10 cellular contexts compared by ENCODE assay signal in the genomic region with DNA sequence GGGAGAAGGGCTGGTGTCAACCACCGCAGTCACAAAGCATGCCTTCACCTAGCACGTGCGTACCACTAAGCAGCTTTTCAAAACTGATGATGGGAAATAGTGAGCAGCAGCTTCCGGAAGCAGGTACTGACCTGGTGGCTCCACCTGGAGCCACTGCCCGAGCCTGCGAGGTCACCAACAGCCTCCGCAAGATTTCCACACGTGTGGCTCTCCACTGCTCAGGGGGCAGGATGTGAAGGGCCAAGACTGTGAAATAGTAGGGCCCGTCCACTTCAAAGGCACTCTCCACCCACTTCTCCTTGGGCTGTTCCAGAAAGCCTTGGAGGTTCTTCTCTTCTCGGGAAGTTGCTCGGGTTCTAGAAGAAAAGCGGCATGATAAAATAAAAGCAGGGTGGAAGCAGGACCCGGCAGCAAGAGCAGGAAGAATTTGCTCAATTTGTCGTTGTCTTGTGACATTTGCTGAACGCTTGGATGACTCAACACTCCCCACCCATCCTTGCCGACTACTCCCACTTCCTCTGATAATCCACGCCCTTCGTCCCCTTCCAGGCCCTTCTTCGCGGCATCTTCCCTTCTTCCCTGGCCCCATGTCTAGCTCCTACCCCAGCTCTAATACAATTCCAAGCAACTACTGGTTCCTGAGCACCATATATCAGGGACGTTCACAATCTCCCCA.
DNase-seq lines count a peak whose midpoint lies in the region; ATAC-seq and TF ChIP-seq lines count a peak whose summit lies in the region.
"Had no signal": no experiment of that assay in that cellular context is flagged by ENCODE, and none has a peak within 500 bp of the region (broad histone marks: within the 10 kb centered on the region; RNA-seq: fewer than 3 reads in every experiment).

No MANE protein-coding gene starts in this region.

- DNase-seq in A673 (ENCODE audit: low spot score), result peak; percentile 51
- peak; percentile 72 for DNase-seq in LoVo (ENCODE audit: low spot score)
- peak; percentile 58 for DNase-seq in choroid plexus epithelial cell (ENCODE audit: low read depth)
- DNase-seq in medulla oblongata (ENCODE audit: extremely low spot score), result peak; percentile 12
- DNase-seq in OCI-LY7 (ENCODE audit: low spot score), result no peak

- CTCF ChIA-PET in A673 (lab: Charles Lee), result no interaction called here
- CTCF ChIA-PET in OCI-LY7 (lab: Charles Lee; ENCODE audit: unreplicated experiment), result no interaction called here

- intact Hi-C loops in A673 (cut with micrococcal nuclease; ENCODE audit: unreplicated experiment), result no loop called here
- intact Hi-C loops in OCI-LY7 (cut with micrococcal nuclease; ENCODE audit: unreplicated experiment), result no loop called here

- POLR2A ChIA-PET in A673 (lab: Charles Lee; ENCODE audit: low non-redundant PET), result no interaction called here
- POLR2A ChIA-PET in OCI-LY7 (lab: Charles Lee), result interaction anchor here (1.0 kb wide), 1 partner anchor 125 kb away, joined by 3 read pairs; no protein-coding TSS in a partner anchor

- BruUV-seq in A673 (replicated peaks; lab: Mats Ljungman, UMichigan) (no TSS peak), OCI-LY7 (replicated peaks; lab: Mats Ljungman, UMichigan) (no TSS peak)

- H3K79me2 ChIP-seq in OCI-LY7 (ENCODE audit: insufficient read depth, low read depth, low read length), result no peaks in the 10 kb centered on the region

- no peaks in the 10 kb centered on the region for H4K20me1 ChIP-seq in OCI-LY7 (ENCODE audit: insufficient read depth, low read length)
- H4K20me1 ChIP-seq: BLaER1 had no signal

- H3K9me3 ChIP-seq in A673 (ENCODE audit: low read depth, low read length, poor library complexity, severe bottlenecking) (no peaks in the 10 kb centered on the region), OCI-LY7 (ENCODE audit: low read length) (no peaks in the 10 kb centered on the region)
- H3K9me3 ChIP-seq: BLaER1 had no signal

- no peaks in the 10 kb centered on the region for H3K27me3 ChIP-seq in A673 (replicated peaks; ENCODE audit: insufficient read depth, low read depth, low read length, poor library complexity)
- H3K27me3 ChIP-seq: BLaER1 had no signal

- H3K27ac ChIP-seq in A673 (ENCODE audit: low read depth, low read length, poor library complexity, severe bottlenecking) (no peak overlapping the region), OCI-LY7 (ENCODE audit: low read depth, low read length, poor library complexity, severe bottlenecking) (no peak overlapping the region)
- H3K27ac ChIP-seq: BLaER1 had no signal

- H3K4me2 ChIP-seq in OCI-LY7 (ENCODE audit: low read length), result no peak overlapping the region
- H3K4me2 ChIP-seq: BLaER1 had no signal

- peaks cover 93% of the 10 kb centered on the region for H3K36me3 ChIP-seq in A673 (ENCODE audit: insufficient read depth, low read length, poor library complexity, severe bottlenecking)
- peaks cover 95% of the 10 kb centered on the region for H3K36me3 ChIP-seq in OCI-LY7 (ENCODE audit: insufficient read depth, low read length)

- no peaks in the 10 kb centered on the region for H3K9me2 ChIP-seq in OCI-LY7 (ENCODE audit: insufficient read depth, low read length)

- no peak overlapping the region for H3K4me3 ChIP-seq in A673 (ENCODE audit: low read depth, low read length, poor library complexity, severe bottlenecking)
- H3K4me3 ChIP-seq in choroid plexus epithelial cell (ENCODE audit: low read depth, low read length), result no peak overlapping the region
- no peak overlapping the region for H3K4me3 ChIP-seq in OCI-LY7 (ENCODE audit: low read depth, low read length, poor library complexity, severe bottlenecking)
- H3K4me3 ChIP-seq: BLaER1 had no signal

- H3K4me1 ChIP-seq in A673 (ENCODE audit: insufficient read depth, low read length, poor library complexity, severe bottlenecking) (no peaks in the 10 kb centered on the region), OCI-LY7 (ENCODE audit: insufficient read depth, low read length, poor library complexity, severe bottlenecking) (no peaks in the 10 kb centered on the region)

- ATAC-seq in HG02588 (IDR thresholded peaks at IDR 0.05; ENCODE audit: unreplicated experiment) (no peak), GM21367 (IDR thresholded peaks at IDR 0.05; ENCODE audit: unreplicated experiment) (no peak), HG03565 (IDR thresholded peaks at IDR 0.05; ENCODE audit: unreplicated experiment) (no peak)
- ATAC-seq: naive thymus-derived CD8-positive, alpha-beta T cell had no signal

- no peak overlapping the region for H2AFZ ChIP-seq in OCI-LY7 (ENCODE audit: low read length)

- no peak for TF ChIP-seq CTCF in A673 (conservative IDR thresholded peaks at IDR 0.05; ENCODE audit: low read depth, low read length)
- TF ChIP-seq CTCF in choroid plexus epithelial cell (conservative IDR thresholded peaks at IDR 0.05; ENCODE audit: low read depth, low read length), result no peak
- TF ChIP-seq CTCF in OCI-LY7 (conservative IDR thresholded peaks at IDR 0.05; ENCODE audit: low read length), result no peak
